Comparison of ENCODE assay signal across 26 cellular contexts in genomic region chr9:132479733-132480132, GRCh38.
"Had no signal": no experiment of that assay in that cellular context is flagged by ENCODE, and none has a peak within 500 bp of the region (broad histone marks: within the 10 kb centered on the region; RNA-seq: fewer than 3 reads in every experiment).

No MANE protein-coding gene starts in this region.

- ATAC-seq: naive thymus-derived CD8-positive, alpha-beta T cell; natural killer cell treated with Interleukin-12 subunit alpha and Interleukin-12 subunit beta and Interleukin-15 and Interleukin-18, amount 100 ng/mL, for 72 hours; psoas muscle; right lobe of liver; stimulated activated effector memory CD8-positive, alpha-beta T cell treated with anti-CD3 and anti-CD28 coated beads, Interleukin-12 subunit alpha, Interleukin-12 subunit beta, amount 100 ng/mL, for 72 hours; stimulated activated naive B cell treated with anti-CD40 and anti-IgM and Interleukin-4, amounts not matched to agents 10 μg/mL and 1 μg/mL and 100 μg/mL, for 72 hours; upper lobe of right lung had no signal

- H3K9ac ChIP-seq: parathyroid adenoma had no signal

- H3K4me3 ChIP-seq: ovary, psoas muscle, right lobe of liver, sigmoid colon, stomach, thoracic aorta, thyroid gland, tibial nerve, upper lobe of right lung, uterus had no signal

- DNase-seq: naive B cell; naive thymus-derived CD8-positive, alpha-beta T cell; nephron progenitor cell; nucleus accumbens; ovary; psoas muscle; right cardiac atrium; right lobe of liver; sigmoid colon; small intestine; stimulated activated CD4-positive, alpha-beta T cell treated with anti-CD3 and anti-CD28 coated beads, Interleukin-15, amount 100 ng/mL, for 24 hours; stimulated activated CD4-positive, alpha-beta T cell treated with anti-CD3 and anti-CD28 coated beads, Interleukin-2, amount 100 ng/mL, for 24 hours; stimulated activated CD4-positive, alpha-beta T cell treated with anti-CD3 and anti-CD28 coated beads, Interleukin-2, amount 100 ng/mL, for 48 hours; stimulated activated CD4-positive, alpha-beta T cell treated with anti-CD3 and anti-CD28 coated beads, Interleukin-4, amount 100 ng/mL, for 24 hours; stimulated activated naive B cell treated with anti-CD40 and anti-IgM and Interleukin-4, amounts not matched to agents 10 μg/mL and 1 μg/mL and 100 μg/mL, for 72 hours; stimulated activated naive CD4-positive, alpha-beta T cell treated with Interleukin-2 at 50 U/mL for 16 hours; stomach; thyroid gland; upper lobe of right lung; uterus had no signal

- H3K27ac ChIP-seq: neutrophil, ovary, parathyroid adenoma, psoas muscle, right lobe of liver, sigmoid colon, stomach, thoracic aorta, thyroid gland, tibial nerve, upper lobe of right lung, uterus had no signal

- H3K79me2 ChIP-seq: parathyroid adenoma had no signal

- H3K27me3 ChIP-seq: ovary, right lobe of liver, thyroid gland, uterus had no signal

- H3K36me3 ChIP-seq: neutrophil, ovary, right lobe of liver, sigmoid colon, stomach, thoracic aorta, thyroid gland, tibial nerve, upper lobe of right lung, uterus had no signal

- H2AFZ ChIP-seq: parathyroid adenoma had no signal

- H3K4me1 ChIP-seq: parathyroid adenoma, psoas muscle, right lobe of liver, sigmoid colon, stomach, thyroid gland, tibial nerve, upper lobe of right lung, uterus had no signal

- H3K9me3 ChIP-seq: neutrophil, ovary, psoas muscle, right lobe of liver, sigmoid colon, stomach, thoracic aorta, thyroid gland, tibial nerve, upper lobe of right lung, uterus had no signal
